Comparison of ENCODE assay signal across 1 cellular context in genomic region chr1:86499987-86500593, GRCh38.
TF ChIP-seq lines count a peak whose summit lies in the region.

No MANE protein-coding gene starts in this region.

TF ChIP-seq in WTC11, 78 proteins besides CTCF, POLR2A, EP300 and RAD21 (continued from another document):
- TF ChIP-seq ZNF281 (CRISPR knock-in tag; IDR thresholded peaks at IDR 0.05) (no peak), RELA (CRISPR knock-in tag; IDR thresholded peaks at IDR 0.05; ENCODE audit: borderline replicate concordance) (no peak), ERG (CRISPR knock-in tag; IDR thresholded peaks at IDR 0.05) (no peak)
